In genomic region chr1:89524369-89525168, GRCh38 we compare ENCODE assay signal across 8 cellular contexts. TPM values are rescaled to one million over a fixed set of nuclear protein-coding genes. Genes with fewer than 3 reads are reported as not detected.
A peak's percentile ranks its signal among the peaks of the same experiment; 100 is the strongest.
DNase-seq lines count a peak whose midpoint lies in the region; FAIRE-seq and TF ChIP-seq lines count a peak whose summit lies in the region.

LRRC8B (plus strand) TSS chr1:89524829; CDS start chr1:89582651, 57,822 bp downstream.

- H2BK120ac ChIP-seq in neuronal stem cell (ENCODE audit: low read depth, low read length), result peak within 1 kb of the TSS; percentile 95

- FAIRE-seq in frontal cortex (lab: Jason Lieb, UNC), result no peak

- peak within 1 kb of the TSS; percentile 86 for H3K14ac ChIP-seq in neuronal stem cell (ENCODE audit: low read length)

- peak within 1 kb of the TSS; percentile 78 for H3K4me3 ChIP-seq in GM23248
- H3K4me3 ChIP-seq in neuronal stem cell (ENCODE audit: low read length in 2 of 2), result peak within 1 kb of the TSS; percentile 64 to 99

- H3K23ac ChIP-seq in neuronal stem cell (ENCODE audit: low read depth, low read length, poor library complexity), result peak within 1 kb of the TSS; percentile 86

- no peaks in the 10 kb centered on the region for H3K9me3 ChIP-seq in GM23248 (ENCODE audit: low read depth)
- peaks cover 1 to 3% of the 10 kb centered on the region in 2 donors for H3K9me3 ChIP-seq in neuronal stem cell (replicated peaks in 1 of 2; ENCODE audit: control insufficient read depth in 2 of 2, insufficient read depth in 1 of 2, low read depth in 1 of 2, low read length in 2 of 2)

- no peaks in the 10 kb centered on the region for H4K20me1 ChIP-seq in GM23248 (ENCODE audit: insufficient read depth)

- H3K18ac ChIP-seq in neuronal stem cell (ENCODE audit: low read length), result peak within 1 kb of the TSS; percentile 99

- peaks cover 3% of the 10 kb centered on the region for H3K79me1 ChIP-seq in neuronal stem cell (ENCODE audit: low read depth, low read length)

- no peak for TF ChIP-seq CTCF in subcutaneous adipose tissue (IDR thresholded peaks at IDR 0.05; ENCODE audit: low read depth)

- in situ Hi-C loops in GM23248 (cut with MboI), result loop anchor here (25.0 kb wide), 1 partner anchor 238 kb away; no protein-coding TSS in a partner anchor
- in situ Hi-C loops in SK-MEL-5 (cut with HindIII; ENCODE audit: low pct_unique_long_range_greater_than_20kb, low sequenced_read_pairs), result no loop called here

- H3K27ac ChIP-seq in GM23248 (no peak within 1 kb of the TSS), neuronal stem cell (replicated peaks; ENCODE audit: low read length) (peak within 1 kb of the TSS; percentile 92)

- H4K8ac ChIP-seq in neuronal stem cell (ENCODE audit: low read depth, low read length), result peak within 1 kb of the TSS; percentile 99

- H3K36me3 ChIP-seq in GM23248 (ENCODE audit: low read depth), result no peaks in the 10 kb centered on the region
- H3K36me3 ChIP-seq in neuronal stem cell (replicated peaks in 1 of 2; ENCODE audit: control insufficient read depth in 2 of 2, insufficient read depth in 2 of 2, low read length in 2 of 2), result no peaks in the 10 kb centered on the region

- H2AK5ac ChIP-seq in neuronal stem cell (ENCODE audit: low read depth, low read length), result peak within 1 kb of the TSS; percentile 92

- no peaks in the 10 kb centered on the region for H3K79me2 ChIP-seq in GM23248 (ENCODE audit: insufficient read depth)

- peak within 1 kb of the TSS; percentile 65 for H2BK12ac ChIP-seq in neuronal stem cell (ENCODE audit: low read length)

- H4K91ac ChIP-seq in neuronal stem cell (ENCODE audit: low read depth, low read length, poor library complexity), result peak within 1 kb of the TSS; percentile 90

- H3F3A ChIP-seq in GM23248 (ENCODE audit: insufficient read depth), result peaks cover 11% of the 10 kb centered on the region

- peak within 1 kb of the TSS; percentile 93 for H2AFZ ChIP-seq in GM23248
- peak within 1 kb of the TSS; percentile 99 for H2AFZ ChIP-seq in neuronal stem cell (ENCODE audit: low read length)

- peak within 1 kb of the TSS; percentile 99 for H3K4ac ChIP-seq in neuronal stem cell (ENCODE audit: low read length)

- DNase-seq in EL (peak; percentile 79), GM23248 (peak; percentile 93), Kasumi-1 (lab: John Stamatoyannopoulos, UW) (peak; percentile 71), SK-MEL-5 (ENCODE audit: low read depth, low spot score) (peak; percentile 79), frontal cortex (ENCODE audit: low spot score in 2 of 2) (peak; percentile 88 to 91), neuronal stem cell (ENCODE audit: low spot score) (peak; percentile 86)
- DNase-seq in activated naive CD4-positive, alpha-beta T cell treated with Interleukin-2 at 50 U/mL for 16 hours, result peak; percentile 90

- H3K27me3 ChIP-seq in GM23248 (replicated peaks; ENCODE audit: insufficient read depth) (no peaks in the 10 kb centered on the region), neuronal stem cell (ENCODE audit: control insufficient read depth in 3 of 3, insufficient read depth in 3 of 3, low read depth in 1 of 3, low read length in 3 of 3) (peaks cover 0 to 21% (median 0%) of the 10 kb centered on the region in 3 experiments)

- no peaks in the 10 kb centered on the region for H3K9me2 ChIP-seq in GM23248 (ENCODE audit: insufficient read depth)

- H3K9ac ChIP-seq in GM23248 (peak within 1 kb of the TSS; percentile 70), neuronal stem cell (ENCODE audit: low read depth, low read length, poor library complexity) (peak within 1 kb of the TSS; percentile 100)

- H3K4me2 ChIP-seq in GM23248 (ENCODE audit: unreplicated experiment) (peak within 1 kb of the TSS; percentile 71), neuronal stem cell (ENCODE audit: insufficient read depth, low read length, poor library complexity, severe bottlenecking) (peak within 1 kb of the TSS; percentile 85)

- H2BK15ac ChIP-seq in neuronal stem cell (ENCODE audit: low read length), result peak within 1 kb of the TSS; percentile 92

- peak within 1 kb of the TSS; percentile 99 for H2BK5ac ChIP-seq in neuronal stem cell (ENCODE audit: low read length)

- WGBS in GM23248 (ENCODE audit: low coverage in 1 of 2, low lambda C conversion rate in 2 of 2, missing lambda C conversion rate in 2 of 2), 2 experiments, result 1% methylated on average over 72 to 85 of the region's 85 CpGs
- no CpG with 5 or more reads among the region's 85 CpGs for WGBS in neuronal stem cell (ENCODE audit: extremely low coverage in 2 of 2, insufficient read length in 2 of 2, insufficient replicate concordance in 1 of 2), 2 donors

- no peaks in the 10 kb centered on the region for H3K4me1 ChIP-seq in GM23248 (ENCODE audit: insufficient read depth)
- H3K4me1 ChIP-seq in neuronal stem cell (ENCODE audit: control insufficient read depth in 2 of 2, insufficient read depth in 1 of 2, low read depth in 1 of 2, low read length in 2 of 2), result peaks cover 7 to 19% of the 10 kb centered on the region in 2 donors

RNA-seq across cellular contexts. Expression of gene LRRC8B, which starts in this region (rescaled TPM):
- total RNA-seq in GM23248 (2014; rRNA removed; shearing (Covaris generic)), result 0.32 and 0.63 TPM in 2 replicates
- 0.33 and 0.54 TPM in 2 replicates for polyA plus RNA-seq in GM23248 (2016; fragmentation: Nextera tagmentation; extraction: Ambion mirVana)
- total RNA-seq in SK-MEL-5 (2014; rRNA removed; shearing (Covaris generic)), result 3.9 and 5.7 TPM in 2 replicates
- 2.4 and 3.4 TPM in 2 replicates for polyA plus RNA-seq in SK-MEL-5 (2015; cell fraction: cytosol; rRNA removed)
- polyA plus RNA-seq in SK-MEL-5 (2015; cell fraction: nucleus; rRNA removed), result 1.3 TPM in 2 replicates
- total RNA-seq in frontal cortex (39.1 TPM), subcutaneous adipose tissue (10 to 100 TPM; 12.2 to 16.3 (median 13.8) TPM)
- polyA plus RNA-seq in neuronal stem cell (2013, experiment 1 of 2), result 14.1 TPM
- polyA plus RNA-seq in neuronal stem cell (2013, experiment 2 of 2), result 15.2 TPM

Comparison
In these comparisons a context has a peak if more than half of its experiments do, and no peak if none do; other contexts are left out.
1. Peak in DNase-seq, H3K4me3 ChIP-seq, H3K9ac ChIP-seq and H3K4me2 ChIP-seq in GM23248; RNA of the gene not detected or under 1 TPM.